Comparison of ENCODE assay signal across 1 cellular context in the genomic region with DNA sequence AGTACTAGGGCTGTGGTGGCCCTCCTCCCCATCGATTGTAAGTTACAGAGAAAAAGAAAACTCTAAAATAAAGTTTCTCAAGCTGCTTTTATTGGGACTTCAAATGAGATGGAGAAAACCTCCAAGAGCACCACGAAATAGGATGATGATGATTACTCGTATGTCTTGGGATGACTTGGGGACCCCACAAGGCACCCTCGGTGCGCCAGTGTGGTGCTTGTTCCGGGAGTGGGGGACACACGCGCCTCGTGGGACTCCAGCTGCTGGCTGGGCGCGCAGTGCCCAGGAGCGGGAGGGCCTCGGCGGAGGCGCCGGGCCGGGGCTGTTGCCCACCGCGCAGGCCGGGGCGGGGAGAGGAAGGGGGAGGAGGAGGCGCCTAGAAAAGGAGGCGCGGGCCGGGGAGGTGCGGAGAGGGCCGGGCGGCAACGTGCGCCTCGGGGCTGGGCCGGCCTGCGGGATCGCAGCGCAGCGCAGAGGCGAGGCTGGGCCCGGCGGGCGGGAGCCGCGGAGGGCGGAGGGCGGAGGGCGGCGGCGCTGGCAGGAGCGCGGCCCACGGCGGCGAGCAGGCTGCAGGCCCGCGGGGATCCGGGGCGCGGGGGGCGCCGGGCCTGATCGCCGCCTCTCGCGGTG.
TF ChIP-seq lines count a peak whose summit lies in the region.

RFLNA (plus strand) TSS at position 408 of the 630 bp plus-strand sequence. CDS start 337 bp downstream, outside the sequence.

TF ChIP-seq in HCT116, 20 proteins besides CTCF, POLR2A, EP300 and RAD21:
- TF ChIP-seq CEBPB (IDR thresholded peaks at IDR 0.05; ENCODE audit: low read depth) (no peak), TCF7L2 (IDR thresholded peaks at IDR 0.05; ENCODE audit: borderline replicate concordance, extremely low read depth, insufficient read depth, insufficient read length) (no peak), SP1 (IDR thresholded peaks at IDR 0.05; ENCODE audit: low read depth) (no peak), POLR2AphosphoS5 (IDR thresholded peaks at IDR 0.05; ENCODE audit: low read depth, low read length) (no peak), YY1 (IDR thresholded peaks at IDR 0.05; ENCODE audit: extremely low read depth, insufficient replicate concordance, low read depth, low read length) (no peak), ZNF274 (IDR thresholded peaks at IDR 0.05; ENCODE audit: low read depth, low read length) (no peak), ELF1 (IDR thresholded peaks at IDR 0.05; ENCODE audit: borderline replicate concordance, low read depth) (no peak), JUND (IDR thresholded peaks at IDR 0.05) (no peak), EZH2phosphoT487 (IDR thresholded peaks at IDR 0.05; ENCODE audit: borderline replicate concordance) (no peak), ATF3 (IDR thresholded peaks at IDR 0.05) (no peak), EGR1 (IDR thresholded peaks at IDR 0.05; ENCODE audit: low read depth) (no peak), CBX3 (IDR thresholded peaks at IDR 0.05; ENCODE audit: low read depth) (no peak), EZH2 (IDR thresholded peaks at IDR 0.05) (no peak), FOSL1 (IDR thresholded peaks at IDR 0.05; ENCODE audit: low read depth) (no peak)
- TF ChIP-seq, protein P1, sequence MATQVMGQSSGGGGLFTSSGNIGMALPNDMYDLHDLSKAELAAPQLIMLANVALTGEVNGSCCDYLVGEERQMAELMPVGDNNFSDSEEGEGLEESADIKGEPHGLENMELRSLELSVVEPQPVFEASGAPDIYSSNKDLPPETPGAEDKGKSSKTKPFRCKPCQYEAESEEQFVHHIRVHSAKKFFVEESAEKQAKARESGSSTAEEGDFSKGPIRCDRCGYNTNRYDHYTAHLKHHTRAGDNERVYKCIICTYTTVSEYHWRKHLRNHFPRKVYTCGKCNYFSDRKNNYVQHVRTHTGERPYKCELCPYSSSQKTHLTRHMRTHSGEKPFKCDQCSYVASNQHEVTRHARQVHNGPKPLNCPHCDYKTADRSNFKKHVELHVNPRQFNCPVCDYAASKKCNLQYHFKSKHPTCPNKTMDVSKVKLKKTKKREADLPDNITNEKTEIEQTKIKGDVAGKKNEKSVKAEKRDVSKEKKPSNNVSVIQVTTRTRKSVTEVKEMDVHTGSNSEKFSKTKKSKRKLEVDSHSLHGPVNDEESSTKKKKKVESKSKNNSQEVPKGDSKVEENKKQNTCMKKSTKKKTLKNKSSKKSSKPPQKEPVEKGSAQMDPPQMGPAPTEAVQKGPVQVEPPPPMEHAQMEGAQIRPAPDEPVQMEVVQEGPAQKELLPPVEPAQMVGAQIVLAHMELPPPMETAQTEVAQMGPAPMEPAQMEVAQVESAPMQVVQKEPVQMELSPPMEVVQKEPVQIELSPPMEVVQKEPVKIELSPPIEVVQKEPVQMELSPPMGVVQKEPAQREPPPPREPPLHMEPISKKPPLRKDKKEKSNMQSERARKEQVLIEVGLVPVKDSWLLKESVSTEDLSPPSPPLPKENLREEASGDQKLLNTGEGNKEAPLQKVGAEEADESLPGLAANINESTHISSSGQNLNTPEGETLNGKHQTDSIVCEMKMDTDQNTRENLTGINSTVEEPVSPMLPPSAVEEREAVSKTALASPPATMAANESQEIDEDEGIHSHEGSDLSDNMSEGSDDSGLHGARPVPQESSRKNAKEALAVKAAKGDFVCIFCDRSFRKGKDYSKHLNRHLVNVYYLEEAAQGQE (IDR thresholded peaks at IDR 0.05; ENCODE audit: low read depth): no peak
